ENCODE assay signal across 6 cellular contexts in genomic region chr14:87524011-87524410, GRCh38.
"Had no signal": no experiment of that assay in that cellular context is flagged by ENCODE, and none has a peak within 500 bp of the region (broad histone marks: within the 10 kb centered on the region; RNA-seq: fewer than 3 reads in every experiment).

No MANE protein-coding gene starts in this region.

- H3K27ac ChIP-seq: HL-60 had no signal

- DNase-seq: IMR-90, KBM-7, KG1 had no signal

- H3K4me3 ChIP-seq: K562 had no signal

- ATAC-seq: HepG2, K562 had no signal
